ENCODE assay signal across 8 cellular contexts in genomic region chr6:37155394-37156312, GRCh38. TPM values are rescaled to one million over a fixed set of nuclear protein-coding genes. Genes with fewer than 3 reads are reported as not detected.
DNase-seq lines count a peak whose midpoint lies in the region; ATAC-seq and TF ChIP-seq lines count a peak whose summit lies in the region.

No MANE protein-coding gene starts in this region.

- peak; percentile 92 for ATAC-seq in GM18517 (IDR thresholded peaks at IDR 0.05; ENCODE audit: unreplicated experiment)
- ATAC-seq in HG02623 (IDR thresholded peaks at IDR 0.05; ENCODE audit: unreplicated experiment): peak; percentile 89

- DNase-seq in kidney glomerular epithelial cell (lab: John Stamatoyannopoulos, UW) (peak; percentile 33), H4 (ENCODE audit: low spot score) (no peak), midbrain (lab: John Stamatoyannopoulos, UW) (no peak), iPS-NIHi7 (ENCODE audit: extremely low spot score) (no peak), COR-L47 (lab: John Stamatoyannopoulos, UW) (no peak)

- TF ChIP-seq POLR2A in Raji (IDR thresholded peaks at IDR 0.05; ENCODE audit: insufficient read depth, low read depth, low read length): peak; percentile 76

RNA-seq across cellular contexts. Expression of gene PIM1, which starts 14.3 kb away (rescaled TPM):
- 9.2 and 12.3 TPM in 2 replicates for total RNA-seq in H4 (2014; rRNA removed; shearing (Covaris generic))
